In the genomic region with DNA sequence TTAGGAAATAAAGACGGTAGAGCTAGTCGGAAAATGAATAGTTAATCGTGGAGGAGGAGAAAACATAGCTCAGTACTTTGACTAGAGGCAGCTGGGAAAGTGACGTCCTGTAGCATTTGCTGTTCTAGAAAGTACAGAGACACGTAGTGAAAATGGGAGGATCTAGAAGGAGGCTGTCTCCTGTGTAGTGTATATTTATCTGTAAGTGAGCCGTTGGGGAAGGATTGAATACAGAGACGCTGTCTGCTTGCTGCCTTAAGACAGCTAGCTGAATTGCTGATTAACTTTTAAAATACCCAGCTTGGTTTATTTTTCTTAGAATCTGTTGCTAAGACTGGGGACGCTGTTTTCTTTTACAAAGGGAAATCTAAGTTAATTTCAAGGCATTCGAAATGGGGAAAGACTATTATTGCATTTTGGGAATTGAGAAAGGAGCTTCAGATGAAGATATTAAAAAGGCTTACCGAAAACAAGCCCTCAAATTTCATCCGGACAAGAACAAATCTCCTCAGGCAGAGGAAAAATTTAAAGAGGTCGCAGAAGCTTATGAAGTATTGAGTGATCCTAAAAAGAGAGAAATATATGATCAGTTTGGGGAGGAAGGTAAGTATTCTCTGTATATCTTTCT, we compare ENCODE assay signal across 8 cellular contexts. TPM values are rescaled to one million over a fixed set of nuclear protein-coding genes. Genes with fewer than 3 reads are reported as not detected.
DNase-seq lines count a peak whose midpoint lies in the region; ATAC-seq, FAIRE-seq and TF ChIP-seq lines count a peak whose summit lies in the region.

A gene (plus strand): TSS at position 221 of the 628 bp plus-strand sequence. CDS start 172 bp downstream, at position 393.

- no peak for TF ChIP-seq CTCF in BE2C (IDR thresholded peaks at IDR 0.05; ENCODE audit: low read depth, low read length)
- TF ChIP-seq CTCF in fibroblast of pulmonary artery (IDR thresholded peaks at IDR 0.05; ENCODE audit: low read length, missing control alignments), result no peak
- TF ChIP-seq CTCF in subcutaneous adipose tissue (IDR thresholded peaks at IDR 0.05; ENCODE audit: low read depth), result no peak

- H3K27me3 ChIP-seq in BE2C, result no peaks in the 10 kb centered on the region
- no peaks in the 10 kb centered on the region for H3K27me3 ChIP-seq in naive thymus-derived CD4-positive, alpha-beta T cell (ENCODE audit: control insufficient read depth in 2 of 2, insufficient read depth in 2 of 2, low read length in 2 of 2)

- DNase-seq in BE2C, result peak; percentile 41
- peak; percentile 44 for DNase-seq in GM19239 (ENCODE audit: insufficient read length, low spot score)
- DNase-seq in OCI-M1 (lab: John Stamatoyannopoulos, UW), result peak; percentile 99
- peak; percentile 26 for DNase-seq in activated T-helper 9 cell treated with anti-CD3 and anti-CD28 coated beads, Interleukin-2, amount 50 U/mL, for 16 hours (ENCODE audit: low read depth)
- DNase-seq in fibroblast of pulmonary artery (ENCODE audit: low read depth), result peak; percentile 99
- peak in 8 of 9 donors; percentile 30 to 92 (median 87) for DNase-seq in naive thymus-derived CD4-positive, alpha-beta T cell

- peak; percentile 98 for FAIRE-seq in GM19239 (lab: Jason Lieb, UNC)

- peak within 1 kb of the TSS; percentile 95 for H3K27ac ChIP-seq in naive thymus-derived CD4-positive, alpha-beta T cell (ENCODE audit: low read depth, low read length)

- H3K9me3 Mint-ChIP-seq in naive thymus-derived CD4-positive, alpha-beta T cell, result peaks cover 0 to 3% (median 0%) of the 10 kb centered on the region in 11 donors

- peak; percentile 98 for ATAC-seq in HG03439 (IDR thresholded peaks at IDR 0.05; ENCODE audit: unreplicated experiment)
- ATAC-seq in naive thymus-derived CD4-positive, alpha-beta T cell, result peak; percentile 99

- no peaks in the 10 kb centered on the region for H3K36me3 ChIP-seq in BE2C
- H3K36me3 ChIP-seq in naive thymus-derived CD4-positive, alpha-beta T cell (ENCODE audit: control insufficient read depth in 2 of 3, insufficient read depth in 3 of 3, low read length in 3 of 3), result no peaks in the 10 kb centered on the region

- H3K36me3 Mint-ChIP-seq in naive thymus-derived CD4-positive, alpha-beta T cell, result no peaks in the 10 kb centered on the region

- H3K27me3 Mint-ChIP-seq in naive thymus-derived CD4-positive, alpha-beta T cell, result peaks cover 0 to 3% (median 0%) of the 10 kb centered on the region in 5 donors

- POLR2A ChIA-PET in naive thymus-derived CD4-positive, alpha-beta T cell (lab: Charles Lee), result interaction anchor here (0.6 to 15.7 kb wide), 16 partner anchors 8 to 616 kb away, joined by 3 to 324 read pairs (median 6); a partner anchor contains a TSS

- peak within 1 kb of the TSS; percentile 87 to 99 (median 92) for H3K4me3 Mint-ChIP-seq in naive thymus-derived CD4-positive, alpha-beta T cell

- H3K9me3 ChIP-seq in BE2C, result no peaks in the 10 kb centered on the region
- no peaks in the 10 kb centered on the region for H3K9me3 ChIP-seq in naive thymus-derived CD4-positive, alpha-beta T cell (ENCODE audit: control insufficient read depth in 2 of 3, low read length in 3 of 3)

- CTCF ChIA-PET in naive thymus-derived CD4-positive, alpha-beta T cell (lab: Charles Lee), result interaction anchor here (1.1 to 1.5 kb wide), 4 partner anchors 11 to 110 kb away, joined by 3 to 9 read pairs (median 6); no protein-coding TSS in a partner anchor

- peaks cover 9 to 57% (median 52%) of the 10 kb centered on the region in 7 donors for H3K4me1 Mint-ChIP-seq in naive thymus-derived CD4-positive, alpha-beta T cell

- H3K4me3 ChIP-seq in BE2C (ENCODE audit: low read depth, low read length) (peak within 1 kb of the TSS; percentile 62), fibroblast of pulmonary artery (replicated peaks; ENCODE audit: low read depth, low read length) (peak within 1 kb of the TSS; percentile 82)
- H3K4me3 ChIP-seq in naive thymus-derived CD4-positive, alpha-beta T cell (ENCODE audit: low read length), result peak within 1 kb of the TSS; percentile 57

- intact Hi-C loops in naive thymus-derived CD4-positive, alpha-beta T cell (cut with micrococcal nuclease), result loop anchor here (1.0 to 10.0 kb wide), 11 partner anchors 26 to 790 kb away; a partner anchor contains a TSS

- peak within 1 kb of the TSS; percentile 92 to 100 (median 99) for H3K27ac Mint-ChIP-seq in naive thymus-derived CD4-positive, alpha-beta T cell

- H3K4me1 ChIP-seq in BE2C, result no peaks in the 10 kb centered on the region
- peaks cover 8 to 17% of the 10 kb centered on the region in 2 donors for H3K4me1 ChIP-seq in naive thymus-derived CD4-positive, alpha-beta T cell (ENCODE audit: control insufficient read depth in 2 of 2, insufficient read depth in 2 of 2, low read length in 2 of 2)

RNA-seq across cellular contexts. Expression of the gene that starts here (rescaled TPM):
- 6.2 TPM for polyA plus RNA-seq in BE2C (2012; ENCODE audit: insufficient read depth, insufficient read length, low read depth)
- 10 to 100 TPM; 11.4 to 20.1 (median 18.2) TPM for total RNA-seq in naive thymus-derived CD4-positive, alpha-beta T cell
- 1 to 10 TPM; 5.9 to 7.2 TPM for polyA plus RNA-seq in naive thymus-derived CD4-positive, alpha-beta T cell
- 10 to 100 TPM; 25.7 to 54.0 (median 33.3) TPM for total RNA-seq in subcutaneous adipose tissue

Comparison
In these comparisons a context has a peak if more than half of its experiments do, and no peak if none do; other contexts are left out.
1. Peak in every context shown above with its lines: DNase-seq, ATAC-seq, H3K4me3 ChIP-seq and H3K27ac ChIP-seq.
2. DNase-seq: peak in every context shown above with its lines; median percentile 99 in OCI-M1; 99 in fibroblast of pulmonary artery; 87 in naive thymus-derived CD4-positive, alpha-beta T cell; 44 in GM19239; 41 in BE2C; 26 in activated T-helper 9 cell treated with anti-CD3 and anti-CD28 coated beads, Interleukin-2, amount 50 U/mL, for 16 hours.